13 cellular contexts compared by ENCODE assay signal in the genomic region with DNA sequence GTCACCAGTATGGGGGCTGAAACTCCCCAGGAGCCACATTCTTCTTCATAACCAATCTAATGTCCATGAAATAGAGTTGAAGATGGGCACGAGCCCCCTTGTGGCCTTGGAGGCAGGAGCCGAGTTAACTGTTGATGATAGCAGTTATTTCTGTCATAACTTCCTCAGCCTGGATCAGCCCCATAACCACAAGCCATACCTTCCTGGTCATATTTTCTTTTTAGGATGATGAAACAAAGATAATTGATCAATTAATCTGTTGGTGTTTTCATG.
DNase-seq lines count a peak whose midpoint lies in the region; ATAC-seq, FAIRE-seq and TF ChIP-seq lines count a peak whose summit lies in the region.
"Had no signal": no experiment of that assay in that cellular context is flagged by ENCODE, and none has a peak within 500 bp of the region (broad histone marks: within the 10 kb centered on the region; RNA-seq: fewer than 3 reads in every experiment).

No MANE protein-coding gene starts in this region.

- DNase-seq in cardiac muscle cell (ENCODE audit: low read depth in 1 of 2, low spot score in 1 of 2) (peak in 1 of 2 donors; percentile 22), Right ventricle myocardium superior (no peak), NCI-H69 (lab: John Stamatoyannopoulos, UW) (peak; percentile 29), H1 (ENCODE audit: low read depth in 1 of 2, low spot score in 2 of 2) (no peak), left lobe of liver (ENCODE audit: low spot score) (no peak), thyroid gland (no peak)
- peak; percentile 26 for DNase-seq in stimulated activated CD8-positive, alpha-beta memory T cell treated with anti-CD3 and anti-CD28 coated beads, Interleukin-4, amount 100 ng/mL, for 48 hours
- DNase-seq: activated CD4-positive, alpha-beta T cell treated with anti-CD3 and anti-CD28 coated beads, Interleukin-2, amount 10 ng/mL, durations not matched to agents 24 days and 14 days; CD8-positive, alpha-beta T cell; left colon; MM.1S; SHP77 had no signal

- no peak overlapping the region for H2AFZ ChIP-seq in H1 (ENCODE audit: low read length)

- H3K14ac ChIP-seq in H1 (ENCODE audit: insufficient read length): no peak overlapping the region

- no peaks in the 10 kb centered on the region for H4K20me1 ChIP-seq in H1 (replicated peaks in 1 of 2; ENCODE audit: control insufficient read depth in 1 of 2, insufficient read depth in 2 of 2, low read length in 2 of 2)

- H4K8ac ChIP-seq in H1 (ENCODE audit: extremely low read depth, insufficient read depth, low read length): no peak overlapping the region

- no peaks in the 10 kb centered on the region for H3K79me2 ChIP-seq in H1 (ENCODE audit: control insufficient read depth in 1 of 2, insufficient read depth in 2 of 2, low read length in 2 of 2)

- ATAC-seq in Right ventricle myocardium superior (ENCODE audit: poor library complexity): no peak
- ATAC-seq in left lobe of liver: no peak
- ATAC-seq in GM18858 (IDR thresholded peaks at IDR 0.05; ENCODE audit: unreplicated experiment): no peak
- ATAC-seq: CD8-positive, alpha-beta T cell; left colon had no signal

- H3K4me1 ChIP-seq in cardiac muscle cell (ENCODE audit: low read depth): no peaks in the 10 kb centered on the region
- H3K4me1 ChIP-seq in H1 (replicated peaks in 1 of 4; ENCODE audit: control insufficient read depth in 3 of 4, insufficient read depth in 4 of 4, low read length in 3 of 4): peaks cover 0 to 9% (median under 1%) of the 10 kb centered on the region in 4 experiments; a peak in 4 of 7 replicates
- H3K4me1 ChIP-seq in thyroid gland: peaks cover 4% of the 10 kb centered on the region in 2 donors

- no peaks in the 10 kb centered on the region for H3K9me3 ChIP-seq in cardiac muscle cell (ENCODE audit: low read depth)
- H3K9me3 ChIP-seq in H1 (ENCODE audit: insufficient read depth in 2 of 2, low read depth in 1 of 2, low read length in 1 of 2): no peaks in the 10 kb centered on the region
- H3K9me3 ChIP-seq in thyroid gland: no peaks in the 10 kb centered on the region

- CTCF ChIA-PET in H1 (lab: Charles Lee; ENCODE audit: partially characterized antibody): interaction anchor here (0.8 to 4.1 kb wide), 12 partner anchors 9 to 661 kb away, joined by 3 to 18 read pairs (median 5); no protein-coding TSS in a partner anchor

- no peak overlapping the region for H4K5ac ChIP-seq in H1 (ENCODE audit: insufficient read length, low read depth, low read length)

- H2BK20ac ChIP-seq in H1 (ENCODE audit: low read length): no peak overlapping the region

- H3K4me3 ChIP-seq in cardiac muscle cell: no peak overlapping the region
- H3K4me3 ChIP-seq in H1 (ENCODE audit: extremely low read depth in 1 of 4, insufficient read depth in 2 of 4, low read depth in 3 of 4, low read length in 4 of 4): no peak overlapping the region
- H3K4me3 ChIP-seq in thyroid gland (replicated peaks in 1 of 3): no peak overlapping the region

- intact Hi-C loops in Right ventricle myocardium superior (cut with DNase I): no loop called here
- intact Hi-C loops in thyroid gland (cut with DNase I): no loop called here

- TF ChIP-seq CTCF in cardiac muscle cell (IDR thresholded peaks at IDR 0.05; ENCODE audit: low read depth, low read length): peak; percentile 42
- peak; percentile 26 to 51 (median 33); a peak in 3 of 4 replicates for TF ChIP-seq CTCF in H1 (IDR thresholded peaks at IDR 0.05; ENCODE audit: control extremely low read depth in 1 of 3, insufficient read depth in 1 of 3, low read depth in 1 of 3, low read length in 3 of 3)
- no peak for TF ChIP-seq CTCF in thyroid gland (IDR thresholded peaks at IDR 0.05)

- POLR2A ChIA-PET in H1 (lab: Charles Lee; ENCODE audit: partially characterized antibody): no interaction called here

- no peak overlapping the region for H2BK15ac ChIP-seq in H1 (ENCODE audit: low read length)

- TF ChIP-seq EP300 in H1 (IDR thresholded peaks at IDR 0.05; ENCODE audit: borderline replicate concordance in 1 of 2, low read depth in 2 of 2, low read length in 2 of 2): no peak

- no peak overlapping the region for H4K91ac ChIP-seq in H1 (replicated peaks; ENCODE audit: insufficient read length, low read length)

- H3K4me2 ChIP-seq in H1 (ENCODE audit: insufficient read depth in 1 of 2, low read depth in 2 of 2, low read length in 2 of 2): no peak overlapping the region

- H3K27ac ChIP-seq in cardiac muscle cell (no peak overlapping the region), H1 (ENCODE audit: low read depth, low read length) (no peak overlapping the region), thyroid gland (no peak overlapping the region)

- peak; percentile 36 to 37 for TF ChIP-seq RAD21 in H1 (IDR thresholded peaks at IDR 0.05 in 1 of 2, conservative IDR thresholded peaks at IDR 0.05 in 1 of 2; ENCODE audit: low read depth in 2 of 2, low read length in 2 of 2)

- H3K4ac ChIP-seq in H1 (replicated peaks; ENCODE audit: insufficient read length, low read depth, low read length): no peak overlapping the region

- peak; percentile 55 for FAIRE-seq in H1 (lab: Jason Lieb, UNC)

- H3K36me3 ChIP-seq in cardiac muscle cell: peaks cover 6% of the 10 kb centered on the region
- no peaks in the 10 kb centered on the region for H3K36me3 ChIP-seq in H1 (ENCODE audit: control insufficient read depth in 2 of 4, insufficient read depth in 4 of 4, low read length in 3 of 4)
- no peaks in the 10 kb centered on the region for H3K36me3 ChIP-seq in thyroid gland

- no peak for TF ChIP-seq POLR2A in H1 (IDR thresholded peaks at IDR 0.05; ENCODE audit: control extremely low read depth in 1 of 2, low read depth in 2 of 2, low read length in 2 of 2)
- TF ChIP-seq POLR2A in thyroid gland (IDR thresholded peaks at IDR 0.05): no peak

- no peak overlapping the region for H3K9ac ChIP-seq in H1 (replicated peaks in 1 of 4; ENCODE audit: extremely low read depth in 1 of 4, low read depth in 3 of 4, low read length in 3 of 4)

- 71% methylated on average over 2 of the region's 2 CpGs; no CpG with 5 or more reads in 1 of the 2 experiments for WGBS in H1 (ENCODE audit: extremely low coverage in 1 of 2, insufficient coverage in 1 of 2, insufficient read length in 1 of 2, insufficient replicate concordance in 2 of 2, low coverage in 1 of 2, low lambda C conversion rate in 2 of 2, missing lambda C conversion rate in 1 of 2), 2 experiments
- 58 to 62% methylated on average over 2 of the region's 2 CpGs for WGBS in thyroid gland, 2 donors

- H2BK5ac ChIP-seq in H1 (ENCODE audit: low read depth, low read length): no peak overlapping the region

- no peak overlapping the region for H3K23ac ChIP-seq in H1 (ENCODE audit: insufficient read length)

- no peak overlapping the region for H2AK5ac ChIP-seq in H1 (ENCODE audit: low read depth, low read length)

- H3K18ac ChIP-seq in H1 (ENCODE audit: extremely low read depth, low read length): no peak overlapping the region

- H3K56ac ChIP-seq in H1 (replicated peaks; ENCODE audit: insufficient read length, low read depth, low read length): no peak overlapping the region

- H2BK120ac ChIP-seq in H1 (replicated peaks; ENCODE audit: low read depth, low read length): no peak overlapping the region

- H3K79me1 ChIP-seq in H1 (ENCODE audit: low read depth, low read length): no peaks in the 10 kb centered on the region

- H3K27me3 ChIP-seq in cardiac muscle cell: no peaks in the 10 kb centered on the region
- no peaks in the 10 kb centered on the region for H3K27me3 ChIP-seq in H1 (replicated peaks in 1 of 4; ENCODE audit: control insufficient read depth in 3 of 4, extremely low read depth in 1 of 4, insufficient read depth in 3 of 4, low read length in 3 of 4)
- no peaks in the 10 kb centered on the region for H3K27me3 ChIP-seq in thyroid gland

- H3K23me2 ChIP-seq in H1 (ENCODE audit: low read depth, low read length): no peaks in the 10 kb centered on the region

- no peak overlapping the region for H2BK12ac ChIP-seq in H1 (ENCODE audit: low read depth, low read length)

TF ChIP-seq in H1, 55 proteins besides CTCF, POLR2A, EP300 and RAD21:
- TF ChIP-seq SP1 (IDR thresholded peaks at IDR 0.05; ENCODE audit: low read depth, low read length) (no peak), SAP30 (IDR thresholded peaks at IDR 0.05; ENCODE audit: insufficient read depth, insufficient replicate concordance, low read length) (no peak), ZNF274 (IDR thresholded peaks at IDR 0.05; ENCODE audit: borderline replicate concordance, extremely low read depth, low read length) (no peak), RBBP5 (IDR thresholded peaks at IDR 0.05; ENCODE audit: borderline replicate concordance, low read depth, low read length) (no peak), RXRA (IDR thresholded peaks at IDR 0.05; ENCODE audit: insufficient read depth, low read depth, low read length) (no peak), MAFK (IDR thresholded peaks at IDR 0.05; ENCODE audit: low read depth, low read length) (no peak), BCL11A (IDR thresholded peaks at IDR 0.05; ENCODE audit: low read depth in 2 of 2, low read length in 2 of 2) (no peak), NANOG (IDR thresholded peaks at IDR 0.05; ENCODE audit: insufficient read depth, low read depth, low read length, poor library complexity, severe bottlenecking) (no peak), HDAC6 (IDR thresholded peaks at IDR 0.05; ENCODE audit: low read depth, low read length) (no peak)

Comparison
In these comparisons a context has a peak if more than half of its experiments do, and no peak if none do; other contexts are left out.
1. DNase-seq: peak in NCI-H69 (single experiment) and stimulated activated CD8-positive, alpha-beta memory T cell treated with anti-CD3 and anti-CD28 coated beads, Interleukin-4, amount 100 ng/mL, for 48 hours (single experiment); none in Right ventricle myocardium superior (single experiment), H1 (0 of 2), left lobe of liver (single experiment) and thyroid gland (0 of 2).
2. CTCF ChIP-seq: peak in cardiac muscle cell (single experiment) and H1 (3 of 3); none in thyroid gland (0 of 6).